In genomic region chr16:80564394-80564793, GRCh38 we compare ENCODE assay signal across 33 cellular contexts. TPM values are rescaled to one million over a fixed set of nuclear protein-coding genes. Genes with fewer than 3 reads are reported as not detected.
A peak's percentile ranks its signal among the peaks of the same experiment; 100 is the strongest.
DNase-seq lines count a peak whose midpoint lies in the region; ATAC-seq and TF ChIP-seq lines count a peak whose summit lies in the region.
"Had no signal": no experiment of that assay in that cellular context is flagged by ENCODE, and none has a peak within 500 bp of the region (broad histone marks: within the 10 kb centered on the region; RNA-seq: fewer than 3 reads in every experiment).

No MANE protein-coding gene starts in this region.

- H3K4me1 Mint-ChIP-seq in activated CD4-positive, alpha-beta T cell treated with anti-CD3 and anti-CD28 coated beads, Interleukin-2, amount 10 ng/mL, durations not matched to agents 7 days and 5 days: peaks cover 35% of the 10 kb centered on the region
- peaks cover 25% of the 10 kb centered on the region for H3K4me1 Mint-ChIP-seq in CD8-positive, alpha-beta T cell (ENCODE audit: low read depth)

- ATAC-seq in CD8-positive, alpha-beta T cell: peak; percentile 46
- ATAC-seq in HG03442 (IDR thresholded peaks at IDR 0.05; ENCODE audit: unreplicated experiment): no peak
- no peak for ATAC-seq in foreskin keratinocyte
- ATAC-seq: HCT116; left lung; Panc1; SK-N-SH treated with all-trans-retinoic acid at 6 μM for 48 hours; stimulated activated naive B cell treated with anti-CD40 and anti-IgM and Interleukin-4, amounts not matched to agents 10 μg/mL and 1 μg/mL and 100 μg/mL, for 72 hours; upper lobe of right lung had no signal

- H3K79me2 ChIP-seq in hepatocyte: no peaks in the 10 kb centered on the region
- H3K79me2 ChIP-seq: parathyroid adenoma had no signal

- H2AFZ ChIP-seq in hepatocyte: no peak overlapping the region
- H2AFZ ChIP-seq: parathyroid adenoma had no signal

- no peaks in the 10 kb centered on the region for H3K9me2 ChIP-seq in hepatocyte (replicated peaks; ENCODE audit: insufficient read depth)

- intact Hi-C loops in CD8-positive, alpha-beta T cell (cut with DNase I, micrococcal nuclease): loop anchor here in 1 of 2 experiments (2.0 kb wide), 1 partner anchor 24 kb away; the partner anchor contains the start of gene DYNLRB2

- no peak overlapping the region for H3K4me3 Mint-ChIP-seq in activated CD4-positive, alpha-beta T cell treated with anti-CD3 and anti-CD28 coated beads, Interleukin-2, amount 10 ng/mL, durations not matched to agents 7 days and 5 days
- peak overlapping the region; percentile 38 for H3K4me3 Mint-ChIP-seq in CD8-positive, alpha-beta T cell
- H3K4me3 Mint-ChIP-seq: activated T-helper 1 cell treated with anti-CD3 and anti-CD28 coated beads, Interleukin-12 subunit alpha, Interleukin-12 subunit beta, Interleukin-2, Interleukin-4 antibody, amounts not matched to agents 30 ng/mL and 10 ng/mL and 1 ng/mL, durations not matched to agents 14 hours and 24 hours and 36 hours; IgD-negative memory B cell; memory B cell; stimulated activated naive B cell treated with anti-CD40 and anti-IgM and Interleukin-4, amounts not matched to agents 10 μg/mL and 1 μg/mL and 100 μg/mL, for 72 hours had no signal

- H3K4me1 ChIP-seq in CD8-positive, alpha-beta T cell (ENCODE audit: insufficient read depth, low read length): peaks cover 19% of the 10 kb centered on the region
- H3K4me1 ChIP-seq in hepatocyte (ENCODE audit: insufficient read depth) (peaks cover 8% of the 10 kb centered on the region), foreskin keratinocyte (no peaks in the 10 kb centered on the region)
- H3K4me1 ChIP-seq: left lung, parathyroid adenoma, suprapubic skin, upper lobe of right lung had no signal

- H4K20me1 ChIP-seq in hepatocyte (ENCODE audit: insufficient read depth, poor library complexity, severe bottlenecking): no peaks in the 10 kb centered on the region

- H3K36me3 ChIP-seq in CD8-positive, alpha-beta T cell (ENCODE audit: insufficient read depth, low read length): no peaks in the 10 kb centered on the region
- no peaks in the 10 kb centered on the region for H3K36me3 ChIP-seq in hepatocyte (replicated peaks; ENCODE audit: insufficient read depth, low read depth)
- H3K36me3 ChIP-seq: left lung, suprapubic skin, upper lobe of right lung had no signal

- POLR2A ChIA-PET in activated CD4-positive, alpha-beta T cell treated with anti-CD3 and anti-CD28 coated beads, Interleukin-2, amount 10 ng/mL, durations not matched to agents 7 days and 5 days (lab: Charles Lee): no interaction called here
- POLR2A ChIA-PET in CD8-positive, alpha-beta T cell (lab: Charles Lee): interaction anchor here (0.9 to 2.7 kb wide), 4 partner anchors 14 to 38 kb away, joined by 3 to 10 read pairs (median 4); no protein-coding TSS in a partner anchor

- peaks cover 7% of the 10 kb centered on the region for H3K9me3 Mint-ChIP-seq in activated CD4-positive, alpha-beta T cell treated with anti-CD3 and anti-CD28 coated beads, Interleukin-2, amount 10 ng/mL, durations not matched to agents 7 days and 5 days
- no peaks in the 10 kb centered on the region for H3K9me3 Mint-ChIP-seq in CD8-positive, alpha-beta T cell
- H3K9me3 Mint-ChIP-seq: IgD-negative memory B cell; memory B cell; stimulated activated naive B cell treated with anti-CD40 and anti-IgM and Interleukin-4, amounts not matched to agents 10 μg/mL and 1 μg/mL and 100 μg/mL, for 72 hours had no signal

- H3K27me3 ChIP-seq in CD8-positive, alpha-beta T cell (ENCODE audit: insufficient read depth, low read length): no peaks in the 10 kb centered on the region
- H3K27me3 ChIP-seq in hepatocyte: no peaks in the 10 kb centered on the region
- H3K27me3 ChIP-seq in foreskin keratinocyte: no peaks in the 10 kb centered on the region

- H3K36me3 Mint-ChIP-seq in activated CD4-positive, alpha-beta T cell treated with anti-CD3 and anti-CD28 coated beads, Interleukin-2, amount 10 ng/mL, durations not matched to agents 7 days and 5 days (ENCODE audit: low read depth): peaks cover 6% of the 10 kb centered on the region
- H3K36me3 Mint-ChIP-seq in CD8-positive, alpha-beta T cell: no peaks in the 10 kb centered on the region
- H3K36me3 Mint-ChIP-seq: memory B cell; stimulated activated naive B cell treated with anti-CD40 and anti-IgM and Interleukin-4, amounts not matched to agents 10 μg/mL and 1 μg/mL and 100 μg/mL, for 72 hours had no signal

- H3K4me3 ChIP-seq in CD8-positive, alpha-beta T cell (ENCODE audit: low read depth, low read length): peak overlapping the region; percentile 1
- H3K4me3 ChIP-seq in hepatocyte: no peak overlapping the region
- H3K4me3 ChIP-seq: coronary artery, left lung, skin epidermis, suprapubic skin, upper lobe of right lung had no signal

- DNase-seq in activated CD4-positive, alpha-beta T cell treated with anti-CD3 and anti-CD28 coated beads, Interleukin-2, amount 10 ng/mL, durations not matched to agents 7 days and 5 days: no peak
- no peak for DNase-seq in activated CD4-positive, alpha-beta T cell treated with anti-CD3 and anti-CD28 coated beads, Interleukin-2, amount 50 U/mL, for 4 hours
- DNase-seq in CD8-positive, alpha-beta T cell: no peak
- no peak for DNase-seq in hepatocyte (ENCODE audit: low spot score)
- no peak for DNase-seq in NCI-H2227 (lab: John Stamatoyannopoulos, UW; ENCODE audit: unreplicated experiment)
- no peak for DNase-seq in foreskin keratinocyte
- DNase-seq: activated CD8-positive, alpha-beta memory T cell treated with anti-CD3 and anti-CD28 coated beads, Interleukin-2, amount 50 U/mL, for 48 hours; effector memory CD4-positive, alpha-beta T cell; glutamatergic neuron; islet precursor cell; left lung; NCI-H1048; NCI-H2107; NCI-H446; NCI-H774; Right ventricle myocardium superior; stimulated activated naive B cell treated with anti-CD40 and anti-IgM and Interleukin-4, amounts not matched to agents 10 μg/mL and 1 μg/mL and 100 μg/mL, for 72 hours; upper lobe of right lung had no signal

- no peak for TF ChIP-seq CTCF in CD8-positive, alpha-beta T cell (IDR thresholded peaks at IDR 0.05)
- no peak for TF ChIP-seq CTCF in VCaP (conservative IDR thresholded peaks at IDR 0.05)
- no peak for TF ChIP-seq CTCF in hepatocyte (IDR thresholded peaks at IDR 0.05; ENCODE audit: poor library complexity)
- no peak for TF ChIP-seq CTCF in foreskin keratinocyte (conservative IDR thresholded peaks at IDR 0.05)

- H3K27ac ChIP-seq in CD8-positive, alpha-beta T cell (ENCODE audit: low read depth, low read length): no peak overlapping the region
- H3K27ac ChIP-seq in VCaP: peak overlapping the region; percentile 13; the same call in 1 of the 2 replicates
- peak overlapping the region; percentile 49 for H3K27ac ChIP-seq in hepatocyte
- H3K27ac ChIP-seq in foreskin keratinocyte: no peak overlapping the region
- H3K27ac ChIP-seq: coronary artery, left lung, parathyroid adenoma, suprapubic skin, upper lobe of right lung had no signal

- 86% methylated on average over 7 of the region's 7 CpGs for whole genome bisulfite sequencing in hepatocyte (ENCODE audit: low lambda C conversion rate, missing lambda C conversion rate)

- no peak overlapping the region for H3K4me2 ChIP-seq in hepatocyte

- H3K27ac Mint-ChIP-seq in activated CD4-positive, alpha-beta T cell treated with anti-CD3 and anti-CD28 coated beads, Interleukin-2, amount 10 ng/mL, durations not matched to agents 7 days and 5 days: peak overlapping the region; percentile 78
- peak overlapping the region; percentile 81 for H3K27ac Mint-ChIP-seq in CD8-positive, alpha-beta T cell
- H3K27ac Mint-ChIP-seq: IgD-negative memory B cell; stimulated activated naive B cell treated with anti-CD40 and anti-IgM and Interleukin-4, amounts not matched to agents 10 μg/mL and 1 μg/mL and 100 μg/mL, for 72 hours had no signal

- no peaks in the 10 kb centered on the region for H3K27me3 Mint-ChIP-seq in activated CD4-positive, alpha-beta T cell treated with anti-CD3 and anti-CD28 coated beads, Interleukin-2, amount 10 ng/mL, durations not matched to agents 7 days and 5 days
- no peaks in the 10 kb centered on the region for H3K27me3 Mint-ChIP-seq in CD8-positive, alpha-beta T cell (ENCODE audit: low read depth)
- H3K27me3 Mint-ChIP-seq: IgD-negative memory B cell had no signal

- H3K9me3 ChIP-seq in CD8-positive, alpha-beta T cell (ENCODE audit: low read length): no peaks in the 10 kb centered on the region
- no peaks in the 10 kb centered on the region for H3K9me3 ChIP-seq in hepatocyte (ENCODE audit: low read depth)
- H3K9me3 ChIP-seq: left lung, suprapubic skin, upper lobe of right lung had no signal

- CTCF ChIA-PET in activated CD4-positive, alpha-beta T cell treated with anti-CD3 and anti-CD28 coated beads, Interleukin-2, amount 10 ng/mL, durations not matched to agents 7 days and 5 days (lab: Charles Lee): interaction anchor here (0.7 to 1.5 kb wide), 4 partner anchors 12 to 234 kb away, joined by 3 to 5 read pairs (median 3); no protein-coding TSS in a partner anchor
- CTCF ChIA-PET in CD8-positive, alpha-beta T cell (lab: Charles Lee): interaction anchor here (1.1 to 1.8 kb wide), 3 partner anchors 13 to 37 kb away, joined by 4 to 6 read pairs (median 6); no protein-coding TSS in a partner anchor

RNA-seq across cellular contexts. Expression of gene DYNLRB2, which starts 23.6 kb away (rescaled TPM):
- total RNA-seq in activated CD4-positive, alpha-beta T cell treated with anti-CD3 and anti-CD28 coated beads, Interleukin-2, amount 10 ng/mL, durations not matched to agents 7 days and 5 days: under 1 TPM in 1 of 2 experiments, not detected in 1; 0.62 TPM
- not detected for total RNA-seq in CD8-positive, alpha-beta T cell
- total RNA-seq in hepatocyte (not detected in 2 replicates), foreskin keratinocyte (0.51 TPM in 1 of 2 replicates, not detected in the other)
- polyA plus RNA-seq in hepatocyte (1.4 and 1.5 TPM in 2 replicates), foreskin keratinocyte (0.20 and 0.77 TPM in 2 replicates)
- total RNA-seq: A172; activated T-helper 1 cell treated with anti-CD3 and anti-CD28 coated beads, Interleukin-12 subunit alpha, Interleukin-12 subunit beta, Interleukin-2, Interleukin-4 antibody, amounts not matched to agents 30 ng/mL and 10 ng/mL and 1 ng/mL, durations not matched to agents 14 hours and 24 hours and 36 hours; cardiac septum; epithelial cell of proximal tubule; upper lobe of right lung had no signal
- polyA plus RNA-seq: IgD-negative memory B cell had no signal

Comparison
In these comparisons a context has a peak if more than half of its experiments do, and no peak if none do; other contexts are left out.
1. H3K27ac ChIP-seq: peak in VCaP (single experiment) and hepatocyte (single experiment); none in CD8-positive, alpha-beta T cell (single experiment) and foreskin keratinocyte (single experiment).